In the genomic region with DNA sequence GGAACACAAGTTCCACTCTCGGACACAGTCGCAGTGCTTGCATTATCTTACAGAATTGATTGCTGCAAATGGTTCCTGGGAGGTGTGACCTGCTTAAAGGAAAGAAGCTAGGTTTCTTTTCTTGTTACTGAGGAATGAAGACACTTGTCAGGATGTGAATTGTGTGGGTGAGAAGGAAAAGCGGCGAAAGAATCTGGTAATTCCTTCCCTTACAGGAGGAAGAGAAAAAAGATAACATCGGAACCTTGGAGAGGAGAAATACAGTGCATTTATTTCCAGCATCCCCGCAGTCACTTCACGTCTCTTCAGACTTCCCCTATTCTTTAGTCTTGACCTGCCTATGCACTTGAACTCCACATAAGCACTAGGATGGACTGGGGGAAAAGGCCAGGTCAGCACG, we compare ENCODE assay signal across 8 cellular contexts. TPM values are rescaled to one million over a fixed set of nuclear protein-coding genes. Genes with fewer than 3 reads are reported as not detected.
DNase-seq lines count a peak whose midpoint lies in the region; ATAC-seq and TF ChIP-seq lines count a peak whose summit lies in the region.

No MANE protein-coding gene starts in this region.

- peaks cover 50% of the 10 kb centered on the region for H3K27me3 Mint-ChIP-seq in T-helper 2 cell treated with Interferon-gamma antibody and Interleukin-4, amounts not matched to agents 5 μg/mL and 100 μg/mL, for 36 hours (ENCODE audit: low read depth)
- peaks cover 42% of the 10 kb centered on the region for H3K27me3 Mint-ChIP-seq in activated T-helper 17 cell treated with anti-CD3 and anti-CD28 coated beads, Interleukin-2, amount 50 U/mL, for 72 hours
- peaks cover 47% of the 10 kb centered on the region for H3K27me3 Mint-ChIP-seq in stimulated activated naive CD8-positive, alpha-beta T cell treated with anti-CD3 and anti-CD28 coated beads, Interleukin-15, amount 100 ng/mL, for 72 hours

- CTCF ChIA-PET in GM10248 (lab: Yijun Ruan, JAX) = no interaction called here

- no peak for DNase-seq in T-helper 2 cell treated with Interferon-gamma antibody and Interleukin-4, amounts not matched to agents 5 μg/mL and 100 μg/mL, for 36 hours (ENCODE audit: low spot score)
- DNase-seq in T-helper 2 cell = no peak
- peak; percentile 37 for DNase-seq in inferior parietal cortex (ENCODE audit: extremely low spot score)
- DNase-seq in stimulated activated naive CD8-positive, alpha-beta T cell treated with anti-CD3 and anti-CD28 coated beads, Interleukin-15, amount 100 ng/mL, for 72 hours = no peak
- no peak for DNase-seq in HUDEP-2 (lab: John Stamatoyannopoulos, UW; ENCODE audit: unreplicated experiment in 76 of 76)
- no peak for DNase-seq in GM10248 (ENCODE audit: extremely low spot score)

- no peak for ATAC-seq in activated T-helper 17 cell treated with anti-CD3 and anti-CD28 coated beads, Interleukin-2, amount 50 U/mL, for 72 hours (replicated peaks)
- no peak for ATAC-seq in stimulated activated naive CD8-positive, alpha-beta T cell treated with anti-CD3 and anti-CD28 coated beads, Interleukin-15, amount 100 ng/mL, for 72 hours
- no peak for ATAC-seq in HG03565 (IDR thresholded peaks at IDR 0.05; ENCODE audit: unreplicated experiment)

- H3K4me1 Mint-ChIP-seq in T-helper 2 cell treated with Interferon-gamma antibody and Interleukin-4, amounts not matched to agents 5 μg/mL and 100 μg/mL, for 36 hours (ENCODE audit: low read depth) = peaks cover 13% of the 10 kb centered on the region
- peaks cover 13% of the 10 kb centered on the region for H3K4me1 Mint-ChIP-seq in activated T-helper 17 cell treated with anti-CD3 and anti-CD28 coated beads, Interleukin-2, amount 50 U/mL, for 72 hours
- H3K4me1 Mint-ChIP-seq in stimulated activated naive CD8-positive, alpha-beta T cell treated with anti-CD3 and anti-CD28 coated beads, Interleukin-15, amount 100 ng/mL, for 72 hours = peaks cover 22% of the 10 kb centered on the region

- no peak overlapping the region for H3K27ac Mint-ChIP-seq in T-helper 2 cell treated with Interferon-gamma antibody and Interleukin-4, amounts not matched to agents 5 μg/mL and 100 μg/mL, for 36 hours
- no peak overlapping the region for H3K27ac Mint-ChIP-seq in activated T-helper 17 cell treated with anti-CD3 and anti-CD28 coated beads, Interleukin-2, amount 50 U/mL, for 72 hours
- H3K27ac Mint-ChIP-seq in stimulated activated naive CD8-positive, alpha-beta T cell treated with anti-CD3 and anti-CD28 coated beads, Interleukin-15, amount 100 ng/mL, for 72 hours = no peak overlapping the region

- H3K9me3 Mint-ChIP-seq in T-helper 2 cell treated with Interferon-gamma antibody and Interleukin-4, amounts not matched to agents 5 μg/mL and 100 μg/mL, for 36 hours = no peaks in the 10 kb centered on the region
- no peaks in the 10 kb centered on the region for H3K9me3 Mint-ChIP-seq in activated T-helper 17 cell treated with anti-CD3 and anti-CD28 coated beads, Interleukin-2, amount 50 U/mL, for 72 hours
- no peaks in the 10 kb centered on the region for H3K9me3 Mint-ChIP-seq in stimulated activated naive CD8-positive, alpha-beta T cell treated with anti-CD3 and anti-CD28 coated beads, Interleukin-15, amount 100 ng/mL, for 72 hours

- no peaks in the 10 kb centered on the region for H3K36me3 Mint-ChIP-seq in T-helper 2 cell treated with Interferon-gamma antibody and Interleukin-4, amounts not matched to agents 5 μg/mL and 100 μg/mL, for 36 hours (ENCODE audit: low read depth)
- H3K36me3 Mint-ChIP-seq in activated T-helper 17 cell treated with anti-CD3 and anti-CD28 coated beads, Interleukin-2, amount 50 U/mL, for 72 hours (ENCODE audit: low read depth) = no peaks in the 10 kb centered on the region

- no peak for TF ChIP-seq CTCF in GM10248 (IDR thresholded peaks at IDR 0.05; ENCODE audit: control extremely low read depth, extremely low read depth, low read depth, missing control alignments)

- peak overlapping the region; percentile 76 for H3K4me3 Mint-ChIP-seq in T-helper 2 cell treated with Interferon-gamma antibody and Interleukin-4, amounts not matched to agents 5 μg/mL and 100 μg/mL, for 36 hours
- H3K4me3 Mint-ChIP-seq in activated T-helper 17 cell treated with anti-CD3 and anti-CD28 coated beads, Interleukin-2, amount 50 U/mL, for 72 hours = peak overlapping the region; percentile 71
- peak overlapping the region; percentile 74 to 80 for H3K4me3 Mint-ChIP-seq in stimulated activated naive CD8-positive, alpha-beta T cell treated with anti-CD3 and anti-CD28 coated beads, Interleukin-15, amount 100 ng/mL, for 72 hours

- POLR2A ChIA-PET in GM10248 (lab: Yijun Ruan, JAX) = no interaction called here

RNA-seq across cellular contexts. Expression of gene CCSER1, which starts 0.4 kb away (rescaled TPM):
- total RNA-seq in activated T-helper 17 cell treated with anti-CD3 and anti-CD28 coated beads, Interleukin-2, amount 50 U/mL, for 72 hours = under 1 TPM; 0.64 to 0.78 TPM
